ENCODE assay signal across 24 cellular contexts in genomic region chr14:101461891-101462290, GRCh38.
"Had no signal": no experiment of that assay in that cellular context is flagged by ENCODE, and none has a peak within 500 bp of the region (broad histone marks: within the 10 kb centered on the region; RNA-seq: fewer than 3 reads in every experiment).

No MANE protein-coding gene starts in this region.

- H3K4me1 ChIP-seq: colonic mucosa had no signal

- H3K4me3 ChIP-seq: adrenal gland, body of pancreas, colonic mucosa had no signal

- H3K36me3 ChIP-seq: adrenal gland, colonic mucosa, WERI-Rb-1 had no signal

- H3K9me3 ChIP-seq: adrenal gland, body of pancreas, colonic mucosa had no signal

- DNase-seq: activated B cell treated with CpG ODN at 0.5 μM for 24 hours; activated CD4-positive, alpha-beta T cell treated with anti-CD3 and anti-CD28 coated beads for 48 hours; activated CD4-positive, alpha-beta T cell treated with anti-CD3 and anti-CD28 coated beads, Interleukin-2, amount 50 U/mL, for 1 hour; activated CD4-positive, alpha-beta T cell treated with anti-CD3 and anti-CD28 coated beads, Interleukin-2, amount 50 U/mL, for 48 hours; activated CD8-positive, alpha-beta T cell treated with anti-CD3 and anti-CD28 coated beads for 36 hours; activated gamma-delta T cell; activated naive CD4-positive, alpha-beta T cell; activated naive CD8-positive, alpha-beta T cell treated with anti-CD3 and anti-CD28 coated beads for 36 hours; activated naive CD8-positive, alpha-beta T cell treated with anti-CD3 and anti-CD28 coated beads, Interleukin-2, amount 50 U/mL, for 24 hours; activated T-cell treated with anti-CD3 and anti-CD28 coated beads, Interleukin-2, amount 50 U/mL, for 72 hours; amygdala; colonic mucosa; effector CD8-positive, alpha-beta T cell; foreskin fibroblast; T-helper 1 cell; T-helper 17 cell; T1000; WERI-Rb-1 had no signal

- H3K27ac Mint-ChIP-seq: activated B cell treated with CpG ODN at 0.5 μM for 24 hours; activated CD8-positive, alpha-beta T cell treated with anti-CD3 and anti-CD28 coated beads for 36 hours; activated naive CD4-positive, alpha-beta T cell treated with anti-CD3 and anti-CD28 coated beads, Interleukin-2, amount 50 U/mL, for 24 hours; activated naive CD8-positive, alpha-beta T cell treated with anti-CD3 and anti-CD28 coated beads for 36 hours; activated naive CD8-positive, alpha-beta T cell treated with anti-CD3 and anti-CD28 coated beads, Interleukin-2, amount 50 U/mL, for 24 hours; activated T-cell treated with anti-CD3 and anti-CD28 coated beads, Interleukin-2, amount 50 U/mL, for 72 hours; T-helper 17 cell; T-helper 2 cell treated with Interferon-gamma antibody and Interleukin-4, amounts not matched to agents 5 μg/mL and 100 μg/mL, for 36 hours had no signal

- H3K4me3 Mint-ChIP-seq: activated B cell treated with CpG ODN at 0.5 μM for 24 hours; activated CD8-positive, alpha-beta T cell treated with anti-CD3 and anti-CD28 coated beads for 36 hours; activated naive CD4-positive, alpha-beta T cell treated with anti-CD3 and anti-CD28 coated beads, Interleukin-2, amount 50 U/mL, for 24 hours; activated naive CD8-positive, alpha-beta T cell treated with anti-CD3 and anti-CD28 coated beads for 36 hours; activated naive CD8-positive, alpha-beta T cell treated with anti-CD3 and anti-CD28 coated beads, Interleukin-2, amount 50 U/mL, for 24 hours; activated T-cell treated with anti-CD3 and anti-CD28 coated beads, Interleukin-2, amount 50 U/mL, for 72 hours; T-helper 17 cell; T-helper 2 cell treated with Interferon-gamma antibody and Interleukin-4, amounts not matched to agents 5 μg/mL and 100 μg/mL, for 36 hours had no signal

- H3K27ac ChIP-seq: adrenal gland, body of pancreas, colonic mucosa, WERI-Rb-1 had no signal

- H3K36me3 Mint-ChIP-seq: activated naive CD4-positive, alpha-beta T cell treated with anti-CD3 and anti-CD28 coated beads, Interleukin-2, amount 50 U/mL, for 24 hours had no signal

- ATAC-seq: activated CD4-positive, CD25-positive, alpha-beta regulatory T cell treated with anti-CD3 and anti-CD28 coated beads, Interleukin-2, amount 50 U/mL, for 24 hours; activated CD8-positive, alpha-beta T cell treated with anti-CD3 and anti-CD28 coated beads for 36 hours; activated naive CD8-positive, alpha-beta T cell treated with anti-CD3 and anti-CD28 coated beads, Interleukin-2, amount 50 U/mL, for 24 hours; activated T-cell treated with anti-CD3 and anti-CD28 coated beads, Interleukin-2, amount 50 U/mL, for 72 hours; body of pancreas; esophagus mucosa; T-helper 17 cell had no signal

- H3K9me3 Mint-ChIP-seq: activated B cell treated with CpG ODN at 0.5 μM for 24 hours; activated CD8-positive, alpha-beta T cell treated with anti-CD3 and anti-CD28 coated beads for 36 hours; activated naive CD4-positive, alpha-beta T cell treated with anti-CD3 and anti-CD28 coated beads, Interleukin-2, amount 50 U/mL, for 24 hours; activated naive CD8-positive, alpha-beta T cell treated with anti-CD3 and anti-CD28 coated beads for 36 hours; activated naive CD8-positive, alpha-beta T cell treated with anti-CD3 and anti-CD28 coated beads, Interleukin-2, amount 50 U/mL, for 24 hours; activated T-cell treated with anti-CD3 and anti-CD28 coated beads, Interleukin-2, amount 50 U/mL, for 72 hours; T-helper 2 cell treated with Interferon-gamma antibody and Interleukin-4, amounts not matched to agents 5 μg/mL and 100 μg/mL, for 36 hours had no signal
